In the genomic region with DNA sequence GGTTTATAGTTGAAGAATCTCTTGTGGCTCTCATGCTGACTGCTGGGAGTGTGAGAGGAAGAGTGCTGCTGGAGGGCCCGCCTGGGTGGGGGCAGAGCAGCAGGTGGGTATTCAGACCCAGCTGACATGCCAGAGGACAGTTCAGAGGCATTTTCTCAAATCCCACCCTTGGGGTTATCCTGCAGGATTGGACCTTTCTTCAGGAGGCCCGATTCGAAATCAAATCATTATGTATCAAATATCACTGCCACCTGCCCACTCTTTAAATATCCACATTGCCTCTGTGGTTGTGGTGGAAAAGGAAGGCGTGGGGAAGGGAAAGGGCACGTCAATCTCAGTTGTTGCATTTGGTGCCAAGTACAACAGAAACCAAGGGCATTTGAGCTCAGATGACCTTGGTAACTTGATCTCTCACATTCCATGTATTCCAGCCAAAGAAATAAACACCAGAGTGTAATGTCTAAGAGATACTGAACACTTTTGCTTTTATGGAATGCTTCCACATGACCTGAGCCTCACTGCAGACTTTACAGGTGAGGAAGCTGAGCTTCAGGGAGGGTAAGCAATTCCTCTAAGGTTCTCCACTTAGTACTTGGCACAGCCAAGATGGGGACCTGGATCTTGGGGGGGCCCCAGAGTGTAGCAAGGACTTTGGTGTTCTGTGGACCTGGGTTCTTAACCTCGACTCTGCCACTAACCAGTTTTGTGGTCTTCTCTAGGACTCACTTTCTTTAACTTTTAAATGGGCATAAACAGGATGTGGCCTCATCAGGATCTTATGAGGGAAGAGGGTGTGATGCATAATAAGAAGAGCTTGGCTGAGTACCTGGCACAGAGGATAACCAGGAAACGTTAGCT, we compare ENCODE assay signal across 10 cellular contexts.
A peak's percentile ranks its signal among the peaks of the same experiment; 100 is the strongest.
DNase-seq lines count a peak whose midpoint lies in the region; ATAC-seq and TF ChIP-seq lines count a peak whose summit lies in the region.
"Had no signal": no experiment of that assay in that cellular context is flagged by ENCODE, and none has a peak within 500 bp of the region (broad histone marks: within the 10 kb centered on the region; RNA-seq: fewer than 3 reads in every experiment).

No MANE protein-coding gene starts in this region.

- WGBS in gastroesophageal sphincter (ENCODE audit: low coverage in 1 of 2), 2 donors: 60 to 74% methylated on average over 3 to 4 of the region's 7 CpGs

- TF ChIP-seq POLR2A in gastroesophageal sphincter (IDR thresholded peaks at IDR 0.05): no peak

- DNase-seq in ELR (ENCODE audit: low read depth) (peak; percentile 9), renal cortical epithelial cell (ENCODE audit: low read depth) (peak; percentile 68), NCI-H226 (no peak), SKM-1 (lab: John Stamatoyannopoulos, UW; ENCODE audit: unreplicated experiment) (no peak)
- DNase-seq: occipital lobe, Peyer's patch had no signal

- H3K9me3 ChIP-seq in gastroesophageal sphincter: no peaks in the 10 kb centered on the region
- H3K9me3 ChIP-seq: Peyer's patch had no signal

- H3K4me1 ChIP-seq in gastroesophageal sphincter: peaks cover 7 to 48% (median 29%) of the 10 kb centered on the region in 3 donors

- H3K36me3 ChIP-seq in gastroesophageal sphincter: peaks cover 0 to 6% of the 10 kb centered on the region in 2 donors
- H3K36me3 ChIP-seq: Peyer's patch had no signal

- peak; percentile 78 for ATAC-seq in SK-N-SH treated with all-trans-retinoic acid at 6 μM for 48 hours
- ATAC-seq in gastroesophageal sphincter: no peak
- ATAC-seq in HG02885 (IDR thresholded peaks at IDR 0.05; ENCODE audit: poor library complexity, unreplicated experiment): no peak
- ATAC-seq in HG03108 (IDR thresholded peaks at IDR 0.05; ENCODE audit: unreplicated experiment): no peak

- TF ChIP-seq EP300 in gastroesophageal sphincter (IDR thresholded peaks at IDR 0.05): no peak

- H3K4me3 ChIP-seq in gastroesophageal sphincter: no peak overlapping the region
- H3K4me3 ChIP-seq: Peyer's patch had no signal

- H3K27me3 ChIP-seq in gastroesophageal sphincter: no peaks in the 10 kb centered on the region
- H3K27me3 ChIP-seq: Peyer's patch had no signal

- H3K27ac ChIP-seq in gastroesophageal sphincter: peak overlapping the region in 3 of 4 donors; percentile 9 to 74 (median 46)

- TF ChIP-seq CTCF in gastroesophageal sphincter (IDR thresholded peaks at IDR 0.05): no peak

TF ChIP-seq in SK-N-SH treated with all-trans-retinoic acid at 6 μM for 48 hours, 23 proteins besides CTCF, POLR2A, EP300 and RAD21:
- no peak for TF ChIP-seq GLIS3 (CRISPR knock-in tag; IDR thresholded peaks at IDR 0.05)
- TF ChIP-seq TOX (CRISPR knock-in tag; IDR thresholded peaks at IDR 0.05; ENCODE audit: borderline replicate concordance): no peak
- no peak for TF ChIP-seq ZFP30 (CRISPR knock-in tag; IDR thresholded peaks at IDR 0.05)
- TF ChIP-seq, protein P1, sequence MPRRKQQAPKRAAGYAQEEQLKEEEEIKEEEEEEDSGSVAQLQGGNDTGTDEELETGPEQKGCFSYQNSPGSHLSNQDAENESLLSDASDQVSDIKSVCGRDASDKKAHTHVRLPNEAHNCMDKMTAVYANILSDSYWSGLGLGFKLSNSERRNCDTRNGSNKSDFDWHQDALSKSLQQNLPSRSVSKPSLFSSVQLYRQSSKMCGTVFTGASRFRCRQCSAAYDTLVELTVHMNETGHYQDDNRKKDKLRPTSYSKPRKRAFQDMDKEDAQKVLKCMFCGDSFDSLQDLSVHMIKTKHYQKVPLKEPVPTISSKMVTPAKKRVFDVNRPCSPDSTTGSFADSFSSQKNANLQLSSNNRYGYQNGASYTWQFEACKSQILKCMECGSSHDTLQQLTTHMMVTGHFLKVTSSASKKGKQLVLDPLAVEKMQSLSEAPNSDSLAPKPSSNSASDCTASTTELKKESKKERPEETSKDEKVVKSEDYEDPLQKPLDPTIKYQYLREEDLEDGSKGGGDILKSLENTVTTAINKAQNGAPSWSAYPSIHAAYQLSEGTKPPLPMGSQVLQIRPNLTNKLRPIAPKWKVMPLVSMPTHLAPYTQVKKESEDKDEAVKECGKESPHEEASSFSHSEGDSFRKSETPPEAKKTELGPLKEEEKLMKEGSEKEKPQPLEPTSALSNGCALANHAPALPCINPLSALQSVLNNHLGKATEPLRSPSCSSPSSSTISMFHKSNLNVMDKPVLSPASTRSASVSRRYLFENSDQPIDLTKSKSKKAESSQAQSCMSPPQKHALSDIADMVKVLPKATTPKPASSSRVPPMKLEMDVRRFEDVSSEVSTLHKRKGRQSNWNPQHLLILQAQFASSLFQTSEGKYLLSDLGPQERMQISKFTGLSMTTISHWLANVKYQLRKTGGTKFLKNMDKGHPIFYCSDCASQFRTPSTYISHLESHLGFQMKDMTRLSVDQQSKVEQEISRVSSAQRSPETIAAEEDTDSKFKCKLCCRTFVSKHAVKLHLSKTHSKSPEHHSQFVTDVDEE (CRISPR knock-in tag; IDR thresholded peaks at IDR 0.05): no peak
- no peak for TF ChIP-seq PPARA (CRISPR knock-in tag; IDR thresholded peaks at IDR 0.05; ENCODE audit: borderline replicate concordance)
- no peak for TF ChIP-seq ESRRG (CRISPR knock-in tag; IDR thresholded peaks at IDR 0.05)
- TF ChIP-seq ISL1 (CRISPR knock-in tag; IDR thresholded peaks at IDR 0.05): no peak
- no peak for TF ChIP-seq OSR1 (CRISPR knock-in tag; IDR thresholded peaks at IDR 0.05)
- TF ChIP-seq, protein P2, sequence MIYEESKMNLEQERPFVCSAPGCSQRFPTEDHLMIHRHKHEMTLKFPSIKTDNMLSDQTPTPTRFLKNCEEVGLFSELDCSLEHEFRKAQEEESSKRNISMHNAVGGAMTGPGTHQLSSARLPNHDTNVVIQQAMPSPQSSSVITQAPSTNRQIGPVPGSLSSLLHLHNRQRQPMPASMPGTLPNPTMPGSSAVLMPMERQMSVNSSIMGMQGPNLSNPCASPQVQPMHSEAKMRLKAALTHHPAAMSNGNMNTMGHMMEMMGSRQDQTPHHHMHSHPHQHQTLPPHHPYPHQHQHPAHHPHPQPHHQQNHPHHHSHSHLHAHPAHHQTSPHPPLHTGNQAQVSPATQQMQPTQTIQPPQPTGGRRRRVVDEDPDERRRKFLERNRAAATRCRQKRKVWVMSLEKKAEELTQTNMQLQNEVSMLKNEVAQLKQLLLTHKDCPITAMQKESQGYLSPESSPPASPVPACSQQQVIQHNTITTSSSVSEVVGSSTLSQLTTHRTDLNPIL (CRISPR knock-in tag; IDR thresholded peaks at IDR 0.05; ENCODE audit: low read depth): no peak
- no peak for TF ChIP-seq TCF4 (CRISPR knock-in tag; IDR thresholded peaks at IDR 0.05; ENCODE audit: borderline replicate concordance)
- no peak for TF ChIP-seq ZNF565 (CRISPR knock-in tag; conservative IDR thresholded peaks at IDR 0.05; ENCODE audit: low read depth)
- TF ChIP-seq RARB (CRISPR knock-in tag; IDR thresholded peaks at IDR 0.05): no peak
- TF ChIP-seq ZNF8 (CRISPR knock-in tag; IDR thresholded peaks at IDR 0.05): no peak
- TF ChIP-seq CSDC2 (CRISPR knock-in tag; IDR thresholded peaks at IDR 0.05): no peak
- TF ChIP-seq BACH2 (CRISPR knock-in tag; IDR thresholded peaks at IDR 0.05; ENCODE audit: borderline replicate concordance): no peak

Comparison
In these comparisons a context has a peak if more than half of its experiments do, and no peak if none do; other contexts are left out.
1. DNase-seq: peak in ELR (single experiment) and renal cortical epithelial cell (single experiment); none in NCI-H226 (single experiment) and SKM-1 (single experiment).